In genomic region chr18:44680271-44681038, GRCh38 we compare ENCODE assay signal across 8 cellular contexts. TPM values are rescaled to one million over a fixed set of nuclear protein-coding genes. Genes with fewer than 3 reads are reported as not detected.
A peak's percentile ranks its signal among the peaks of the same experiment; 100 is the strongest.
DNase-seq lines count a peak whose midpoint lies in the region; ATAC-seq and TF ChIP-seq lines count a peak whose summit lies in the region.

TSS of gene SETBP1 (plus strand) at chr18:44680888. CDS start at chr18:44701347, 20,459 bp downstream.

- peak within 1 kb of the TSS; percentile 98 to 99 (median 99) for H3K27ac ChIP-seq in gastroesophageal sphincter

- TF ChIP-seq EP300 in gastroesophageal sphincter (IDR thresholded peaks at IDR 0.05) = no peak

- H3K4me3 Mint-ChIP-seq in neural crest cell = no peak within 1 kb of the TSS
- no peak within 1 kb of the TSS for H3K4me3 Mint-ChIP-seq in type B pancreatic cell

- WGBS in gastroesophageal sphincter (ENCODE audit: low coverage in 1 of 2), 2 donors = 0% methylated on average over 3 to 4 of the region's 65 CpGs

- H3K4me3 ChIP-seq in HAP-1 (peak within 1 kb of the TSS; percentile 44), gastroesophageal sphincter (peak within 1 kb of the TSS; percentile 93 to 99)

- H3K36me3 ChIP-seq in HAP-1 (replicated peaks) = no peaks in the 10 kb centered on the region
- no peaks in the 10 kb centered on the region for H3K36me3 ChIP-seq in gastroesophageal sphincter

- H3K4me1 ChIP-seq in HAP-1 = peaks cover 8% of the 10 kb centered on the region
- peaks cover 0 to 52% (median 16%) of the 10 kb centered on the region in 3 donors for H3K4me1 ChIP-seq in gastroesophageal sphincter

- ATAC-seq in gastroesophageal sphincter = peak; percentile 53

- TF ChIP-seq POLR2A in gastroesophageal sphincter (IDR thresholded peaks at IDR 0.05) = peak in 1 of 2 donors; percentile 23

- H3K9me3 Mint-ChIP-seq in neural crest cell = no peaks in the 10 kb centered on the region
- no peaks in the 10 kb centered on the region for H3K9me3 Mint-ChIP-seq in type B pancreatic cell

- H3K9me3 ChIP-seq in HAP-1 (no peaks in the 10 kb centered on the region), gastroesophageal sphincter (no peaks in the 10 kb centered on the region)

- in situ Hi-C loops in Caki2 (cut with HindIII; ENCODE audit: low pct_unique_long_range_greater_than_20kb, low sequenced_read_pairs) (no loop called here), HAP-1 (cut with MboI; ENCODE audit: low sequenced_read_pairs) (no loop called here)

- peak; percentile 46 for DNase-seq in Caki2 (ENCODE audit: low read depth)
- peak; percentile 62 to 75 for DNase-seq in HAP-1 (ENCODE audit: low spot score in 2 of 2)
- peak; percentile 73 for DNase-seq in NCI-H524 treated with DMSO at 0.1 percent for 48 hours (lab: John Stamatoyannopoulos, UW)
- peak; percentile 26 for DNase-seq in activated gamma-delta T cell (lab: John Stamatoyannopoulos, UW)
- peak; percentile 57 for DNase-seq in neural crest cell (ENCODE audit: low read depth, low spot score)
- peak; percentile 81 for DNase-seq in type B pancreatic cell (ENCODE audit: extremely low spot score, unreplicated experiment)
- DNase-seq in MV-4-11 (lab: John Stamatoyannopoulos, UW) = no peak

- H3K27ac Mint-ChIP-seq in neural crest cell (ENCODE audit: unreplicated experiment) = peak within 1 kb of the TSS; percentile 93
- H3K27ac Mint-ChIP-seq in type B pancreatic cell = peak within 1 kb of the TSS; percentile 79

- H3K36me3 Mint-ChIP-seq in neural crest cell (ENCODE audit: low read depth) (no peaks in the 10 kb centered on the region), type B pancreatic cell (peaks cover 3% of the 10 kb centered on the region)

- H3K27me3 Mint-ChIP-seq in neural crest cell (ENCODE audit: low read depth) = peaks cover 6% of the 10 kb centered on the region
- H3K27me3 Mint-ChIP-seq in type B pancreatic cell = peaks cover 6% of the 10 kb centered on the region

- peaks cover 14% of the 10 kb centered on the region for H3K4me1 Mint-ChIP-seq in neural crest cell
- H3K4me1 Mint-ChIP-seq in type B pancreatic cell (ENCODE audit: unreplicated experiment) = peaks cover 10% of the 10 kb centered on the region

- no peaks in the 10 kb centered on the region for H3K27me3 ChIP-seq in HAP-1 (ENCODE audit: low read depth)
- H3K27me3 ChIP-seq in gastroesophageal sphincter = no peaks in the 10 kb centered on the region

- TF ChIP-seq CTCF in gastroesophageal sphincter (IDR thresholded peaks at IDR 0.05) (peak in 1 of 4 experiments; percentile 49), neural crest cell (conservative IDR thresholded peaks at IDR 0.05) (no peak), type B pancreatic cell (conservative IDR thresholded peaks at IDR 0.05) (no peak)

RNA-seq across cellular contexts. Expression of gene SETBP1, which starts in this region (rescaled TPM):
- 0.38 and 0.51 TPM in 2 replicates for total RNA-seq in Caki2 (2014; rRNA removed; shearing (Covaris generic); ENCODE audit: low replicate concordance)
- total RNA-seq in gastroesophageal sphincter (10 to 100 TPM; 42.5 to 87.6 (median 67.8) TPM), neural crest cell (38.9 and 39.3 TPM in 2 replicates), type B pancreatic cell (ENCODE audit: low replicate concordance) (17.3 and 62.7 TPM in 2 replicates)

Comparison
In these comparisons a context has a peak if more than half of its experiments do, and no peak if none do; other contexts are left out.
1. RNA of gene SETBP1 (total RNA-seq): 42.5 to 87.6 TPM in gastroesophageal sphincter, 17.3 to 62.7 TPM in type B pancreatic cell and 38.9 to 39.3 TPM in neural crest cell; 0.38 to 0.51 TPM in Caki2; every median in the first group is over 10 times any median in the second.
2. Peak in DNase-seq in Caki2; RNA of the gene not detected or under 1 TPM.